In genomic region chr19:18443406-18443805, GRCh38 we compare ENCODE assay signal across 1 cellular context.
A peak's percentile ranks its signal among the peaks of the same experiment; 100 is the strongest.
TF ChIP-seq lines count a peak whose summit lies in the region.

No MANE protein-coding gene starts in this region.

TF ChIP-seq in K562, 482 proteins besides CTCF, POLR2A, EP300 and RAD21:
- TF ChIP-seq MBD1 (CRISPR knock-in tag; IDR thresholded peaks at IDR 0.05): no peak
- peak; percentile 24; the same call in 1 of the 2 replicates for TF ChIP-seq ZBTB33 (CRISPR knock-in tag; IDR thresholded peaks at IDR 0.05)
